In genomic region chr1:225441314-225442119, GRCh38 we compare ENCODE assay signal across 8 cellular contexts. TPM values are rescaled to one million over a fixed set of nuclear protein-coding genes. Genes with fewer than 3 reads are reported as not detected.
A peak's percentile ranks its signal among the peaks of the same experiment; 100 is the strongest.
DNase-seq lines count a peak whose midpoint lies in the region; ATAC-seq and TF ChIP-seq lines count a peak whose summit lies in the region.

No MANE protein-coding gene starts in this region.

- TF ChIP-seq POLR2A in vagina (IDR thresholded peaks at IDR 0.05) = no peak

- peak overlapping the region; percentile 61 for H3K4me3 Mint-ChIP-seq in CD8-positive, alpha-beta T cell

- H3K9me3 Mint-ChIP-seq in CD8-positive, alpha-beta T cell = no peaks in the 10 kb centered on the region

- TF ChIP-seq CTCF in CD8-positive, alpha-beta T cell (IDR thresholded peaks at IDR 0.05) = no peak
- TF ChIP-seq CTCF in foreskin keratinocyte (conservative IDR thresholded peaks at IDR 0.05) (peak; percentile 36), vagina (IDR thresholded peaks at IDR 0.05) (no peak)

- no peaks in the 10 kb centered on the region for H3K36me3 Mint-ChIP-seq in CD8-positive, alpha-beta T cell

- no peaks in the 10 kb centered on the region for H3K9me3 ChIP-seq in CD8-positive, alpha-beta T cell (ENCODE audit: low read length)
- no peaks in the 10 kb centered on the region for H3K9me3 ChIP-seq in vagina

- H3K27ac Mint-ChIP-seq in CD8-positive, alpha-beta T cell = peak overlapping the region; percentile 79

- intact Hi-C loops in CD8-positive, alpha-beta T cell (cut with DNase I, micrococcal nuclease) = no loop called here
- intact Hi-C loops in vagina (cut with DNase I) = no loop called here

- DNase-seq in CD8-positive, alpha-beta T cell = no peak
- peak; percentile 52 for DNase-seq in NAMALWA (ENCODE audit: low spot score)
- DNase-seq in foreskin keratinocyte = no peak
- no peak for DNase-seq in cerebellar nuclear complex (lab: John Stamatoyannopoulos, UW)
- no peak for DNase-seq in NCI-H2107 treated with DMSO at 0.1 percent for 48 hours (lab: John Stamatoyannopoulos, UW; ENCODE audit: unreplicated experiment)
- DNase-seq in dermis blood vessel endothelial cell = no peak
- DNase-seq in vagina (ENCODE audit: extremely low spot score in 2 of 2) = no peak

- no peak for ATAC-seq in CD8-positive, alpha-beta T cell
- peak; percentile 26 for ATAC-seq in GM19467 (IDR thresholded peaks at IDR 0.05; ENCODE audit: unreplicated experiment)
- ATAC-seq in foreskin keratinocyte = no peak

- peaks cover 51% of the 10 kb centered on the region for H3K4me1 ChIP-seq in CD8-positive, alpha-beta T cell (ENCODE audit: insufficient read depth, low read length)
- H3K4me1 ChIP-seq in foreskin keratinocyte (peaks cover 7% of the 10 kb centered on the region), vagina (peaks cover 25% of the 10 kb centered on the region)

- no peaks in the 10 kb centered on the region for H3K27me3 Mint-ChIP-seq in CD8-positive, alpha-beta T cell (ENCODE audit: low read depth)

- peaks cover 53% of the 10 kb centered on the region for H3K4me1 Mint-ChIP-seq in CD8-positive, alpha-beta T cell (ENCODE audit: low read depth)

- POLR2A ChIA-PET in CD8-positive, alpha-beta T cell (lab: Charles Lee) = interaction anchor here (1.4 to 5.2 kb wide), 4 partner anchors 13 to 26 kb away, joined by 5 to 70 read pairs (median 7); partner anchors contain the start of gene LBR

- CTCF ChIA-PET in CD8-positive, alpha-beta T cell (lab: Charles Lee) = interaction anchor here (0.6 to 5.6 kb wide), 6 partner anchors 20 to 450 kb away, joined by 3 to 20 read pairs (median 4); no protein-coding TSS in a partner anchor

- no peak overlapping the region for H3K27ac ChIP-seq in CD8-positive, alpha-beta T cell (ENCODE audit: low read depth, low read length)
- H3K27ac ChIP-seq in foreskin keratinocyte (no peak overlapping the region), vagina (no peak overlapping the region)

- H3K4me3 ChIP-seq in CD8-positive, alpha-beta T cell (ENCODE audit: low read depth, low read length) = peak overlapping the region; percentile 14
- no peak overlapping the region for H3K4me3 ChIP-seq in vagina

- H3K36me3 ChIP-seq in CD8-positive, alpha-beta T cell (ENCODE audit: insufficient read depth, low read length) = no peaks in the 10 kb centered on the region
- no peaks in the 10 kb centered on the region for H3K36me3 ChIP-seq in vagina

- H3K27me3 ChIP-seq in CD8-positive, alpha-beta T cell (ENCODE audit: insufficient read depth, low read length) = no peaks in the 10 kb centered on the region
- no peaks in the 10 kb centered on the region for H3K27me3 ChIP-seq in foreskin keratinocyte
- H3K27me3 ChIP-seq in vagina = no peaks in the 10 kb centered on the region

RNA-seq across cellular contexts. Expression of gene LBR, which starts 13.7 kb away (rescaled TPM):
- 100 to 1,000 TPM; 105 TPM for total RNA-seq in CD8-positive, alpha-beta T cell
- total RNA-seq in foreskin keratinocyte (51.3 and 66.1 TPM in 2 replicates), dermis blood vessel endothelial cell (132 and 156 TPM in 2 replicates), vagina (41.5 TPM)
- polyA plus RNA-seq in foreskin keratinocyte = 15.9 and 23.3 TPM in 2 replicates
